In the genomic region with DNA sequence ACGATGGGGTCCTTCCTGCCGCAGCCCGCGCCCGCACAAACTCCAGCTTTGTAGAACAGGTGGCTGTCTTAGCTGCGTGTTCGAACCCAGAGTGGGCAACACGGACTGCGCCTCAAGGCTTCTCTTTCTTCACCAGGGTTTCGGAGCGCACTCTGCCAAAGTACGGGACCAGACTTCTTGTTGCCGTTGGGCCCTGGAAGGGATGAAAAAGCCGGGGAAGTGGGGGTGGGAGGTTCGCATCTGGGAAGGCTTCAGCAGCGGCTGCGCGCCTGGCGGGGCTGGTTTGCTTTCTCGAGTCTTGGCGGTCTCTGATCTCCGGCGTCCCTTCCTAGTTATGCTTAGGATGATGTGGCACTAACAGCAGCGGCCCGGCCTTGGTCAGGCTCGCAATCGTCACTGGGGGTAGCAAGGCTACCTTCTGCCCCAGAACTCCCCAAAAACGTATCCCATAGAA, we compare ENCODE assay signal across 8 cellular contexts. TPM values are rescaled to one million over a fixed set of nuclear protein-coding genes. Genes with fewer than 3 reads are reported as not detected.
DNase-seq lines count a peak whose midpoint lies in the region; ATAC-seq and TF ChIP-seq lines count a peak whose summit lies in the region.

No MANE protein-coding gene starts in this region.

- H3K36me3 ChIP-seq in Karpas-422 (ENCODE audit: insufficient read depth, low read length): 0 out of 2 replicates have a peak, but pooled peaks cover 5% of the 10 kb centered on the region

- H3K4me2 ChIP-seq in Karpas-422 (ENCODE audit: low read depth, low read length, poor library complexity, severe bottlenecking): peak overlapping the region; percentile 78

- H3K9ac ChIP-seq in Karpas-422 (ENCODE audit: low read length): peak overlapping the region; percentile 83

- H3K27ac Mint-ChIP-seq in mesothelial cell of epicardium: no peak overlapping the region

- H3K36me3 Mint-ChIP-seq in mesothelial cell of epicardium: no peaks in the 10 kb centered on the region

- peaks cover 81% of the 10 kb centered on the region for H3K4me1 ChIP-seq in Karpas-422 (ENCODE audit: low read length)

- DNase-seq in Karpas-422 (peak; percentile 71), dermis blood vessel endothelial cell (peak; percentile 10), mesothelial cell of epicardium (ENCODE audit: low spot score in 2 of 2, unreplicated experiment in 2 of 2) (no peak), NCI-H345 (lab: John Stamatoyannopoulos, UW) (no peak), islet precursor cell (no peak)

- H3K4me3 ChIP-seq in GM08714 (ENCODE audit: low read length) (peak overlapping the region; percentile 79), Karpas-422 (ENCODE audit: low read length) (peak overlapping the region; percentile 80)

- H3K79me2 ChIP-seq in Karpas-422 (ENCODE audit: low read length): peaks cover 49% of the 10 kb centered on the region

- peak overlapping the region; percentile 82 for H3K4me3 Mint-ChIP-seq in mesothelial cell of epicardium

- H3K27me3 Mint-ChIP-seq in mesothelial cell of epicardium (ENCODE audit: low read depth): peaks cover 87% of the 10 kb centered on the region

- no peaks in the 10 kb centered on the region for H3K9me2 ChIP-seq in Karpas-422 (replicated peaks; ENCODE audit: insufficient read depth, low read length)

- no peak for TF ChIP-seq CTCF in mesothelial cell of epicardium (IDR thresholded peaks at IDR 0.05; ENCODE audit: unreplicated experiment)

- peak overlapping the region; percentile 71; the same call in 1 of the 2 replicates for H2AFZ ChIP-seq in Karpas-422 (ENCODE audit: low read length)

- peak overlapping the region; percentile 81 for H3K27ac ChIP-seq in Karpas-422 (ENCODE audit: low read length)

- ATAC-seq in HG03159 (IDR thresholded peaks at IDR 0.05; ENCODE audit: unreplicated experiment) (no peak), esophagus mucosa (no peak)

- no peaks in the 10 kb centered on the region for H3K9me3 ChIP-seq in Karpas-422 (ENCODE audit: low read length)

- H3K4me1 Mint-ChIP-seq in mesothelial cell of epicardium: peaks cover 23% of the 10 kb centered on the region

- no peaks in the 10 kb centered on the region for H3K9me3 Mint-ChIP-seq in mesothelial cell of epicardium

- H3K27me3 ChIP-seq in Karpas-422 (ENCODE audit: low read length): no peaks in the 10 kb centered on the region

- H4K20me1 ChIP-seq in Karpas-422 (ENCODE audit: insufficient read depth, low read depth, low read length): peaks cover 10% of the 10 kb centered on the region

RNA-seq across cellular contexts. Expression of a gene that starts 0.7 kb away (rescaled TPM):
- 37.6 and 65.0 TPM in 2 replicates for total RNA-seq in Karpas-422 (2014; rRNA removed; shearing (Covaris generic); ENCODE audit: low replicate concordance)
- under 0.01 and 0.09 TPM in 2 replicates for total RNA-seq in dermis blood vessel endothelial cell
- 12.6 to 13.9 TPM (median 13.6 TPM) in 3 replicates for total RNA-seq in mesothelial cell of epicardium
- 1.8 TPM for total RNA-seq in esophagus mucosa

Comparison
In these comparisons a context has a peak if more than half of its experiments do, and no peak if none do; other contexts are left out.
1. DNase-seq: peak in Karpas-422 (single experiment) and dermis blood vessel endothelial cell (single experiment); none in mesothelial cell of epicardium (0 of 2), NCI-H345 (single experiment) and islet precursor cell (single experiment).